1 cellular context compared by ENCODE assay signal in genomic region chr1:6874298-6874697, GRCh38.
TF ChIP-seq lines count a peak whose summit lies in the region.

No MANE protein-coding gene starts in this region.

TF ChIP-seq in K562, 482 proteins besides CTCF, POLR2A, EP300 and RAD21:
- no peak for TF ChIP-seq HNRNPLL (IDR thresholded peaks at IDR 0.05; ENCODE audit: low read depth, low read length, poor library complexity, severe bottlenecking)
- no peak for TF ChIP-seq CHD2 (IDR thresholded peaks at IDR 0.05; ENCODE audit: low read depth, low read length)
- no peak for TF ChIP-seq THAP12 (CRISPR knock-in tag; IDR thresholded peaks at IDR 0.05)
- TF ChIP-seq ZNF449 (CRISPR knock-in tag; IDR thresholded peaks at IDR 0.05), result no peak
- TF ChIP-seq ZBTB7A (IDR thresholded peaks at IDR 0.05; ENCODE audit: borderline replicate concordance, control insufficient read depth, low read depth, low read length), result no peak
- no peak for TF ChIP-seq TCF7 (IDR thresholded peaks at IDR 0.05; ENCODE audit: borderline replicate concordance)
- TF ChIP-seq PHF8 (IDR thresholded peaks at IDR 0.05; ENCODE audit: borderline replicate concordance, low read length), result no peak
- TF ChIP-seq THRB (CRISPR knock-in tag; conservative IDR thresholded peaks at IDR 0.05), result no peak
- no peak for TF ChIP-seq GTF2F1 (IDR thresholded peaks at IDR 0.05; ENCODE audit: low read depth, low read length)
- no peak for TF ChIP-seq MGA (IDR thresholded peaks at IDR 0.05)
- TF ChIP-seq MAFG (tag; conservative IDR thresholded peaks at IDR 0.05), result no peak
- TF ChIP-seq ZNF232 (CRISPR knock-in tag; IDR thresholded peaks at IDR 0.05), result no peak
- TF ChIP-seq CXXC5 (CRISPR knock-in tag; IDR thresholded peaks at IDR 0.05), result no peak
- TF ChIP-seq BRCA1 (IDR thresholded peaks at IDR 0.05), result no peak
- TF ChIP-seq BRCA1 (CRISPR knock-in tag; IDR thresholded peaks at IDR 0.05), result no peak
- TF ChIP-seq ARID1B (IDR thresholded peaks at IDR 0.05), result no peak
